8 cellular contexts compared by ENCODE assay signal in the genomic region with DNA sequence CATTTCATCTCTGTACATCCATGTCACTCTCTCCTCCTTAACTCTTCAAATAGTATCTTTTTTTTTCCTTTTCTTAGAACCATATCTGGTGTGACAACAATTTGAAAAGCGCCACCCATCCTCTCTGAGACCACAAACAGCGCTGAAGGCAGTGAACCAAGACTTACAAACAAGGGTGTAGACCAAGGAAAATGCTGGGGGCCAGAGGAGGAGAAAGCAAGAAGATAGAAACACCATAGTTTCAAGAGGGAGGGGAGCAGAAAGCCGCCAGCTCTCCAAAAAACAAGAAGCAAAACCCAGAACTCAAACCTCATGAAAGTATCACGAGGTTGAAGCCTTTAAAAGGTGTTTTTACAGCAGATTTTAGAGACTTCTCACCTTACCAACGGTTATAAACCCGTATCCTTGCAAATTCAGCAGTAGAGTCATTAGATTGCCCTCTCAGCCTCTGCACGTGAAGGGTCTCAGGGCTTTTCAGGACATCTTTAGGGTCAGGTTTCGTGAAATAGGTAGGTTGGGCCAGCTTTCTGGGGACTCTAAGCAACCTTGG. TPM values are rescaled to one million over a fixed set of nuclear protein-coding genes. Genes with fewer than 3 reads are reported as not detected.
A peak's percentile ranks its signal among the peaks of the same experiment; 100 is the strongest.
DNase-seq lines count a peak whose midpoint lies in the region; ATAC-seq and TF ChIP-seq lines count a peak whose summit lies in the region.

No MANE protein-coding gene starts in this region.

- DNase-seq in central memory CD8-positive, alpha-beta T cell (ENCODE audit: low spot score in 2 of 2) = peak in 1 of 2 donors; percentile 60
- DNase-seq in osteocyte (ENCODE audit: extremely low spot score, unreplicated experiment) (no peak), NCI-H82 treated with DMSO at 0.1 percent for 48 hours (lab: John Stamatoyannopoulos, UW; ENCODE audit: unreplicated experiment) (no peak), NCI-H2227 treated with DMSO at 0.1 percent for 48 hours (lab: John Stamatoyannopoulos, UW) (no peak), MCF 10A (ENCODE audit: unreplicated experiment) (no peak)

- CTCF ChIA-PET in MCF 10A (lab: Yijun Ruan, JAX) = interaction anchor here (1.1 kb wide), 1 partner anchor 12 kb away, joined by 3 read pairs; no protein-coding TSS in a partner anchor

- peak overlapping the region; percentile 71 for H3K4me3 Mint-ChIP-seq in central memory CD8-positive, alpha-beta T cell
- H3K4me3 Mint-ChIP-seq in osteocyte (ENCODE audit: unreplicated experiment) (no peak overlapping the region), MCF 10A (ENCODE audit: unreplicated experiment) (no peak overlapping the region)

- H3K27ac Mint-ChIP-seq in central memory CD8-positive, alpha-beta T cell (ENCODE audit: low read depth) = peak overlapping the region; percentile 92
- no peak overlapping the region for H3K27ac Mint-ChIP-seq in osteocyte (ENCODE audit: unreplicated experiment)
- H3K27ac Mint-ChIP-seq in MCF 10A (ENCODE audit: low read depth, unreplicated experiment) = no peak overlapping the region

- intact Hi-C loops in MCF 10A (cut with micrococcal nuclease) = no loop called here

- peaks cover 25% of the 10 kb centered on the region for H3K36me3 Mint-ChIP-seq in central memory CD8-positive, alpha-beta T cell (ENCODE audit: insufficient read depth)
- H3K36me3 Mint-ChIP-seq in osteocyte (ENCODE audit: unreplicated experiment) = peaks cover 6% of the 10 kb centered on the region
- H3K36me3 Mint-ChIP-seq in MCF 10A (ENCODE audit: insufficient read depth, unreplicated experiment) = peaks cover 15% of the 10 kb centered on the region

- TF ChIP-seq CTCF in osteocyte (IDR thresholded peaks at IDR 0.05) (no peak), MCF 10A (IDR thresholded peaks at IDR 0.05; ENCODE audit: unreplicated experiment) (no peak)

- peaks cover 75% of the 10 kb centered on the region for H3K4me1 Mint-ChIP-seq in central memory CD8-positive, alpha-beta T cell
- no peaks in the 10 kb centered on the region for H3K4me1 Mint-ChIP-seq in osteocyte (ENCODE audit: unreplicated experiment)
- H3K4me1 Mint-ChIP-seq in MCF 10A (ENCODE audit: insufficient read depth, unreplicated experiment) = no peaks in the 10 kb centered on the region

- POLR2A ChIA-PET in MCF 10A (lab: Yijun Ruan, JAX) = interaction anchor here (0.6 kb wide), 1 partner anchor 46 kb away, joined by 3 read pairs; no protein-coding TSS in a partner anchor

- H3K27me3 Mint-ChIP-seq in central memory CD8-positive, alpha-beta T cell = no peaks in the 10 kb centered on the region
- H3K27me3 Mint-ChIP-seq in osteocyte (ENCODE audit: unreplicated experiment) = no peaks in the 10 kb centered on the region
- H3K27me3 Mint-ChIP-seq in MCF 10A (ENCODE audit: insufficient read depth, unreplicated experiment) = no peaks in the 10 kb centered on the region

- peaks cover 6% of the 10 kb centered on the region for H3K9me3 Mint-ChIP-seq in central memory CD8-positive, alpha-beta T cell
- H3K9me3 Mint-ChIP-seq in osteocyte (ENCODE audit: unreplicated experiment) (peaks cover 23% of the 10 kb centered on the region), MCF 10A (ENCODE audit: unreplicated experiment) (peaks cover 8% of the 10 kb centered on the region)

- no TSS peak for BruUV-seq in MCF 10A (replicated peaks; lab: Mats Ljungman, UMichigan)

- ATAC-seq in GM18502 (IDR thresholded peaks at IDR 0.05; ENCODE audit: poor library complexity, unreplicated experiment) (peak; percentile 94), GM21515 (IDR thresholded peaks at IDR 0.05; ENCODE audit: unreplicated experiment) (peak; percentile 86), HG03565 (IDR thresholded peaks at IDR 0.05; ENCODE audit: unreplicated experiment) (peak; percentile 82)
- ATAC-seq in central memory CD8-positive, alpha-beta T cell (replicated peaks; ENCODE audit: extremely low read depth, poor library complexity, severe bottlenecking) = peak; percentile 61

RNA-seq across cellular contexts. Expression of a gene that starts 13.3 kb away (rescaled TPM):
- total RNA-seq in osteocyte = 4.8 and 6.3 TPM in 2 replicates
- total RNA-seq in MCF 10A (2022) = 3.5 and 4.9 TPM in 2 replicates
